Comparison of ENCODE assay signal across 23 cellular contexts in the genomic region with DNA sequence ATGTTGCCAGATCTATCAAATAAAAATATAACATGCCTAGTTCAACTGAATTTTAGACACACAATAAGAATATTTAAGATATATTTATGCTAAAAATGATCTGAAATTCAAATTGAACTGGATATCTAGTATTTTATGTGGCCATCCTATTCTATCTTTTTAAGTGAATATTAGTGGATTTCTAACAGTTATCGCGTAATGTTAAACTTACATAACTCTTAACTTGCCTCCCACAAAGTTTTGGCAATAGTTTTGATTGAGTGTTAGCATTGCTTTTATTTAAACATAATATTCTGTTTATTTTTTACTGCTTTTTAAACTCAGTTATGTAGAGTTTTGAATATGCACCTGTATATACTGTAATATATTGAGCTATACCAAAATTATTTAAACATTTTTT.
DNase-seq lines count a peak whose midpoint lies in the region; ATAC-seq, FAIRE-seq and TF ChIP-seq lines count a peak whose summit lies in the region.
"Had no signal": no experiment of that assay in that cellular context is flagged by ENCODE, and none has a peak within 500 bp of the region (broad histone marks: within the 10 kb centered on the region; RNA-seq: fewer than 3 reads in every experiment).

No MANE protein-coding gene starts in this region.

- no peak overlapping the region for H2BK120ac ChIP-seq in IMR-90 (ENCODE audit: low read depth, low read length)
- H2BK120ac ChIP-seq in H1 (replicated peaks; ENCODE audit: low read depth, low read length): no peak overlapping the region

- H3K27ac ChIP-seq in IMR-90 (ENCODE audit: insufficient read depth, low read length): no peak overlapping the region
- no peak overlapping the region for H3K27ac ChIP-seq in H1 (ENCODE audit: low read depth, low read length)
- no peak overlapping the region for H3K27ac ChIP-seq in GM23338 (ENCODE audit: low read depth)
- H3K27ac ChIP-seq: A549; BLaER1 treated with 17β-estradiol and CSF1 and Interleukin-3, amounts not matched to agents 10 nM and 100 nM; C4-2B had no signal

- peaks cover 9% of the 10 kb centered on the region; the same call in 1 of the 2 replicates for H3K9me2 ChIP-seq in GM23338 (ENCODE audit: insufficient read depth)

- TF ChIP-seq EP300 in H1 (IDR thresholded peaks at IDR 0.05; ENCODE audit: borderline replicate concordance in 1 of 2, low read depth in 2 of 2, low read length in 2 of 2): no peak

- no peaks in the 10 kb centered on the region for H3K27me3 Mint-ChIP-seq in GM23338 (ENCODE audit: insufficient read depth, low read depth, poor library complexity)
- H3K27me3 Mint-ChIP-seq: B cell; CD4-positive, alpha-beta T cell had no signal

- no peak overlapping the region for H3K56ac ChIP-seq in IMR-90 (ENCODE audit: extremely low read depth, insufficient read depth, low read length)
- no peak overlapping the region for H3K56ac ChIP-seq in H1 (replicated peaks; ENCODE audit: insufficient read length, low read depth, low read length)

- no peak overlapping the region for H2BK20ac ChIP-seq in IMR-90 (ENCODE audit: low read depth, low read length)
- no peak overlapping the region for H2BK20ac ChIP-seq in H1 (ENCODE audit: low read length)

- no peaks in the 10 kb centered on the region; the same call in 2 of the 3 replicates for H3K36me3 Mint-ChIP-seq in GM23338 (ENCODE audit: low read depth)
- H3K36me3 Mint-ChIP-seq: CD8-positive, alpha-beta T cell had no signal

- no peak overlapping the region for H2BK12ac ChIP-seq in H1 (ENCODE audit: low read depth, low read length)

- H3K18ac ChIP-seq in IMR-90 (ENCODE audit: low read depth, low read length): no peak overlapping the region
- no peak overlapping the region for H3K18ac ChIP-seq in H1 (ENCODE audit: extremely low read depth, low read length)

- FAIRE-seq in A204.1 (lab: Jason Lieb, UNC) (peak; percentile 19), H1 (lab: Jason Lieb, UNC) (no peak)
- FAIRE-seq: D721Med, GM12891, GM18507 had no signal

- H3K9ac ChIP-seq in IMR-90 (ENCODE audit: low read depth, low read length): no peak overlapping the region
- no peak overlapping the region for H3K9ac ChIP-seq in H1 (replicated peaks in 1 of 4; ENCODE audit: extremely low read depth in 1 of 4, low read depth in 3 of 4, low read length in 3 of 4)
- H3K9ac ChIP-seq: BLaER1 treated with 17β-estradiol and CSF1 and Interleukin-3, amounts not matched to agents 10 nM and 100 nM had no signal

- in situ Hi-C loops in IMR-90 (cut with MboI; ENCODE audit: low sequenced_read_pairs): loop anchor here (25.0 kb wide), 1 partner anchor 136 kb away; no protein-coding TSS in a partner anchor

- H3K4me3 Mint-ChIP-seq in GM23338: no peak overlapping the region
- H3K4me3 Mint-ChIP-seq: B cell; CD4-positive, alpha-beta T cell; CD8-positive, alpha-beta T cell had no signal

- no peak overlapping the region for H3K14ac ChIP-seq in IMR-90 (replicated peaks; ENCODE audit: low read depth, low read length)
- no peak overlapping the region for H3K14ac ChIP-seq in H1 (ENCODE audit: insufficient read length)

- dilution Hi-C loops in IMR-90 (cut with HindIII; ENCODE audit: low sequenced_read_pairs, unreplicated experiment): no loop called here

- H2AK5ac ChIP-seq in IMR-90 (ENCODE audit: low read depth, low read length) (no peak overlapping the region), H1 (ENCODE audit: low read depth, low read length) (no peak overlapping the region)

- H3K9me3 ChIP-seq in IMR-90 (ENCODE audit: control insufficient read depth, insufficient read depth, low read length) (no peaks in the 10 kb centered on the region), H1 (ENCODE audit: insufficient read depth in 2 of 2, low read depth in 1 of 2, low read length in 1 of 2) (no peaks in the 10 kb centered on the region)
- H3K9me3 ChIP-seq: A549; BLaER1 treated with 17β-estradiol and CSF1 and Interleukin-3, amounts not matched to agents 10 nM and 100 nM; Caco-2 had no signal

- H4K5ac ChIP-seq in IMR-90 (ENCODE audit: low read depth, low read length): no peak overlapping the region
- H4K5ac ChIP-seq in H1 (ENCODE audit: insufficient read length, low read depth, low read length): no peak overlapping the region

- H3K9me1 ChIP-seq in IMR-90 (ENCODE audit: insufficient read depth, low read length): no peaks in the 10 kb centered on the region

- H3K79me2 ChIP-seq in H1 (ENCODE audit: control insufficient read depth in 1 of 2, insufficient read depth in 2 of 2, low read length in 2 of 2) (no peaks in the 10 kb centered on the region), GM23338 (replicated peaks; ENCODE audit: insufficient read depth) (no peaks in the 10 kb centered on the region)

- H3K4me3 ChIP-seq in IMR-90 (ENCODE audit: insufficient read depth, low read depth, low read length) (no peak overlapping the region), H1 (ENCODE audit: extremely low read depth in 1 of 4, insufficient read depth in 2 of 4, low read depth in 3 of 4, low read length in 4 of 4) (no peak overlapping the region), GM23338 (no peak overlapping the region)
- H3K4me3 ChIP-seq: A549; BLaER1 treated with 17β-estradiol and CSF1 and Interleukin-3, amounts not matched to agents 10 nM and 100 nM had no signal

- H3K23ac ChIP-seq in IMR-90 (ENCODE audit: low read depth, low read length) (no peak overlapping the region), H1 (ENCODE audit: insufficient read length) (no peak overlapping the region)

- BruUV-seq in IMR-90 (replicated peaks; lab: Mats Ljungman, UMichigan): no TSS peak

- DNase-seq in IMR-90: no peak
- DNase-seq in H1 (ENCODE audit: low read depth in 1 of 2, low spot score in 2 of 2): no peak
- DNase-seq in iris pigment epithelial cell (ENCODE audit: low read depth): peak; percentile 9
- DNase-seq in GM23338 (ENCODE audit: low spot score): no peak
- DNase-seq in germinal center (ENCODE audit: low spot score): no peak
- DNase-seq in NCI-H2171 treated with DMSO at 0.1 percent for 48 hours (lab: John Stamatoyannopoulos, UW): no peak
- no peak for DNase-seq in T1000 (lab: John Stamatoyannopoulos, UW)
- DNase-seq: 8988T; AML-193; Caco-2; Calu3; CD4-positive, alpha-beta T cell; CD8-positive, alpha-beta T cell; DMS79 treated with DMSO at 0.1 percent for 48 hours; GF-D8 had no signal

- H3K23me2 ChIP-seq in H1 (ENCODE audit: low read depth, low read length): no peaks in the 10 kb centered on the region

- no peak overlapping the region for H4K91ac ChIP-seq in IMR-90 (ENCODE audit: insufficient read depth, low read depth, low read length)
- H4K91ac ChIP-seq in H1 (replicated peaks; ENCODE audit: insufficient read length, low read length): no peak overlapping the region

- H2BK15ac ChIP-seq in IMR-90 (ENCODE audit: low read depth, low read length): no peak overlapping the region
- H2BK15ac ChIP-seq in H1 (ENCODE audit: low read length): no peak overlapping the region

- H3K27me3 ChIP-seq in IMR-90 (ENCODE audit: control insufficient read depth, insufficient read depth, low read length) (no peaks in the 10 kb centered on the region), H1 (replicated peaks in 1 of 4; ENCODE audit: control insufficient read depth in 3 of 4, extremely low read depth in 1 of 4, insufficient read depth in 3 of 4, low read length in 3 of 4) (no peaks in the 10 kb centered on the region; a peak in 1 of 7 replicates), GM23338 (ENCODE audit: insufficient read depth) (no peaks in the 10 kb centered on the region)
- H3K27me3 ChIP-seq: BLaER1 treated with 17β-estradiol and CSF1 and Interleukin-3, amounts not matched to agents 10 nM and 100 nM had no signal

- intact Hi-C loops in IMR-90 (cut with micrococcal nuclease): no loop called here

- TF ChIP-seq CTCF in IMR-90 (conservative IDR thresholded peaks at IDR 0.05; ENCODE audit: low read depth, low read length) (no peak), H1 (IDR thresholded peaks at IDR 0.05; ENCODE audit: control extremely low read depth in 1 of 3, insufficient read depth in 1 of 3, low read depth in 1 of 3, low read length in 3 of 3) (no peak), GM23338 (conservative IDR thresholded peaks at IDR 0.05; ENCODE audit: low read depth in 2 of 2) (no peak)

- no peaks in the 10 kb centered on the region for H3F3A ChIP-seq in GM23338 (replicated peaks; ENCODE audit: low read depth)

- no peak for TF ChIP-seq RAD21 in IMR-90 (IDR thresholded peaks at IDR 0.05; ENCODE audit: low read length)
- no peak for TF ChIP-seq RAD21 in H1 (IDR thresholded peaks at IDR 0.05 in 1 of 2, conservative IDR thresholded peaks at IDR 0.05 in 1 of 2; ENCODE audit: low read depth in 2 of 2, low read length in 2 of 2)

- H3K4me2 ChIP-seq in IMR-90 (ENCODE audit: low read depth, low read length) (no peak overlapping the region), H1 (ENCODE audit: insufficient read depth in 1 of 2, low read depth in 2 of 2, low read length in 2 of 2) (no peak overlapping the region), GM23338 (no peak overlapping the region)
- H3K4me2 ChIP-seq: A549; BLaER1 treated with 17β-estradiol and CSF1 and Interleukin-3, amounts not matched to agents 10 nM and 100 nM had no signal

- no peak overlapping the region for H2AK9ac ChIP-seq in IMR-90 (replicated peaks; ENCODE audit: low read depth, low read length, poor library complexity)

- H2BK5ac ChIP-seq in IMR-90 (ENCODE audit: low read depth, low read length, poor library complexity, severe bottlenecking): no peak overlapping the region
- no peak overlapping the region for H2BK5ac ChIP-seq in H1 (ENCODE audit: low read depth, low read length)

- H4K20me1 ChIP-seq in IMR-90 (ENCODE audit: insufficient read depth, low read length) (no peaks in the 10 kb centered on the region), H1 (replicated peaks in 1 of 2; ENCODE audit: control insufficient read depth in 1 of 2, insufficient read depth in 2 of 2, low read length in 2 of 2) (no peaks in the 10 kb centered on the region), GM23338 (replicated peaks; ENCODE audit: insufficient read depth) (no peaks in the 10 kb centered on the region)
- H4K20me1 ChIP-seq: BLaER1 treated with 17β-estradiol and CSF1 and Interleukin-3, amounts not matched to agents 10 nM and 100 nM had no signal

- CTCF ChIA-PET in IMR-90 (lab: Yijun Ruan, JAX): interaction anchor here (0.5 kb wide), 1 partner anchor 860 kb away, joined by 3 read pairs; no protein-coding TSS in a partner anchor
- CTCF ChIA-PET in H1 (lab: Charles Lee; ENCODE audit: partially characterized antibody): no interaction called here

- no peak overlapping the region for H3K27ac Mint-ChIP-seq in GM23338
- H3K27ac Mint-ChIP-seq: B cell; CD4-positive, alpha-beta T cell; CD8-positive, alpha-beta T cell had no signal

- no peaks in the 10 kb centered on the region for H3K4me1 ChIP-seq in IMR-90 (ENCODE audit: control insufficient read depth, insufficient read depth, low read length)
- H3K4me1 ChIP-seq in H1 (replicated peaks in 1 of 4; ENCODE audit: control insufficient read depth in 3 of 4, insufficient read depth in 4 of 4, low read length in 3 of 4): peaks cover 0 to 5% (median 0%) of the 10 kb centered on the region in 4 experiments; a peak in 1 of 7 replicates
- peaks cover 21% of the 10 kb centered on the region for H3K4me1 ChIP-seq in GM23338 (ENCODE audit: insufficient read depth)
- H3K4me1 ChIP-seq: A549; BLaER1 treated with 17β-estradiol and CSF1 and Interleukin-3, amounts not matched to agents 10 nM and 100 nM had no signal

- peaks cover 20% of the 10 kb centered on the region for H3K4me1 Mint-ChIP-seq in GM23338
- H3K4me1 Mint-ChIP-seq: B cell had no signal

- POLR2A ChIA-PET in IMR-90 (lab: Charles Lee; ENCODE audit: unreplicated experiment) (no interaction called here), H1 (lab: Charles Lee; ENCODE audit: partially characterized antibody) (no interaction called here)

- no peak overlapping the region for H2AFZ ChIP-seq in IMR-90 (replicated peaks; ENCODE audit: low read length, poor library complexity)
- H2AFZ ChIP-seq in H1 (ENCODE audit: low read length): no peak overlapping the region
- H2AFZ ChIP-seq in GM23338: no peak overlapping the region

- H4K8ac ChIP-seq in IMR-90 (ENCODE audit: low read depth in 2 of 2, low read length in 2 of 2) (no peak overlapping the region), H1 (ENCODE audit: extremely low read depth, insufficient read depth, low read length) (no peak overlapping the region)

- H3K79me1 ChIP-seq in IMR-90 (ENCODE audit: low read depth in 1 of 2, low read length in 2 of 2): no peaks in the 10 kb centered on the region
- no peaks in the 10 kb centered on the region for H3K79me1 ChIP-seq in H1 (ENCODE audit: low read depth, low read length)

- no CpG with 5 or more reads among the region's 2 CpGs for WGBS in IMR-90 (ENCODE audit: extremely low coverage in 2 of 2, insufficient read length in 1 of 2), 2 experiments
- 52% methylated on average over 2 of the region's 2 CpGs; no CpG with 5 or more reads in 1 of the 2 experiments for WGBS in H1 (ENCODE audit: extremely low coverage in 1 of 2, insufficient coverage in 1 of 2, insufficient read length in 1 of 2, insufficient replicate concordance in 2 of 2, low coverage in 1 of 2, low lambda C conversion rate in 2 of 2, missing lambda C conversion rate in 1 of 2), 2 experiments

- H3K9me3 Mint-ChIP-seq in GM23338: no peaks in the 10 kb centered on the region
- H3K9me3 Mint-ChIP-seq: CD4-positive, alpha-beta T cell had no signal

- H3K36me3 ChIP-seq in IMR-90 (ENCODE audit: control insufficient read depth, insufficient read depth, low read length) (no peaks in the 10 kb centered on the region), H1 (ENCODE audit: control insufficient read depth in 2 of 4, insufficient read depth in 4 of 4, low read length in 3 of 4) (no peaks in the 10 kb centered on the region), GM23338 (ENCODE audit: insufficient read depth) (no peaks in the 10 kb centered on the region)
- H3K36me3 ChIP-seq: BLaER1 treated with 17β-estradiol and CSF1 and Interleukin-3, amounts not matched to agents 10 nM and 100 nM had no signal

- H3K4ac ChIP-seq in IMR-90 (ENCODE audit: low read depth, low read length) (no peak overlapping the region), H1 (replicated peaks; ENCODE audit: insufficient read length, low read depth, low read length) (no peak overlapping the region)

- ATAC-seq in IMR-90 (ENCODE audit: low read depth) (no peak), GM23338 (no peak)
- ATAC-seq: A549; CD8-positive, alpha-beta T cell had no signal

- TF ChIP-seq POLR2A in IMR-90 (IDR thresholded peaks at IDR 0.05; ENCODE audit: low read depth, low read length): no peak
- TF ChIP-seq POLR2A in H1 (IDR thresholded peaks at IDR 0.05; ENCODE audit: control extremely low read depth in 1 of 2, low read depth in 2 of 2, low read length in 2 of 2): no peak
